8 cellular contexts compared by ENCODE assay signal in the genomic region with DNA sequence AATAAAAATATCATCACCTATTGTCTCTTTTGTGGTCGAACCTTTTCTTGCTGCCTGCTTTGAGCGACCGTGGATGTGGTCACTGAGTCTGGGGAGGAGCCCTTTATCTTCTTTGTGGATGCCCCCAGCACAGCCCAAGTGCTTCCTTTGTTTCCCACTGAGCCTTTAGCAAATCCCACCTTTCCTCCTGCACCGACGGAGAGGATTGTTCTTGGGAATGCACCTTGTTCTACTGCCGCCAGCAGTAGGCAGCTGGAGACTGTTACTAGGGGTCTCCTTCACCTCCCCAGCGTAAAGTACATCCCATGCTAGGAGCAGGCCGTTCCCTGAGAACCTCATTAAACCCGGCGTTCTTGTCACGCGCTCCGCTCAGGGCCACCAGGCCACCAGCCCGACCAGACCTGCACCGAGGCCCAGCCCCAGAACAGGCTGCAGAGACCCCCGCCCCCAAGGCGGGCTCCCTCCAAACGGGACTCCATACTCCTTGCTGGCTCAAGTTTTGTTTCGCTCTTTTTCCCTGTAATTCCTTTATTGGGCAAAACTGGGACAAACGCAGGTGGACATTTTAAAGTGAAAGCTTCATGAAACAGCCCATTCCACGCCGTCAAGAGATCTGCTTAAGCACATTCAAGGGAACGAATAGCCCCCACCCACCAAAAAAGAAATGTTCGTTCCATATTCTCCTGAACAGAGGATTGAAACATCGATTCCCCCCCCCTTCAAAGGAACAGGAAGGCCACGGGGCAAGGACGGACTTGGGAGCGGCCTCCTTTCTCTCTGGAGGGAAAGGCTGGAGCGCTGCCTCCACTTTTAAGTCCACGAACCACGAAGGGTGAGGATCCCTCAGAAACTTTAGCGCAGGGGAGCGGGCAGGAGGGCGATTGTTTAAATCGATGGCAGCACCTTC. TPM values are rescaled to one million over a fixed set of nuclear protein-coding genes. Genes with fewer than 3 reads are reported as not detected.
DNase-seq lines count a peak whose midpoint lies in the region; ATAC-seq and TF ChIP-seq lines count a peak whose summit lies in the region.

No MANE protein-coding gene starts in this region.

- H3K9ac ChIP-seq in mucosa of stomach (ENCODE audit: low read length): peak overlapping the region; percentile 95

- under 1% methylated on average over 29 of the region's 35 CpGs for WGBS in esophagus muscularis mucosa
- 1% methylated on average over 35 of the region's 35 CpGs for WGBS in thymus

- H3K4me1 ChIP-seq in esophagus muscularis mucosa (peaks cover 34 to 55% (median 45%) of the 10 kb centered on the region in 4 donors), mucosa of stomach (ENCODE audit: control insufficient read depth, insufficient read depth, low read length) (peaks cover 46% of the 10 kb centered on the region), thymus (ENCODE audit: control insufficient read depth, insufficient read depth, low read length) (peaks cover 23% of the 10 kb centered on the region)

- no peak for TF ChIP-seq EP300 in esophagus muscularis mucosa (IDR thresholded peaks at IDR 0.05)

- ATAC-seq in GM18505 (IDR thresholded peaks at IDR 0.05; ENCODE audit: unreplicated experiment): no peak
- ATAC-seq in GM18907 (IDR thresholded peaks at IDR 0.05; ENCODE audit: unreplicated experiment): no peak

- H3K36me3 ChIP-seq in esophagus muscularis mucosa (peaks cover 16 to 22% (median 21%) of the 10 kb centered on the region in 4 donors), mucosa of stomach (ENCODE audit: control insufficient read depth, insufficient read depth, low read length) (peaks cover 7% of the 10 kb centered on the region), thymus (ENCODE audit: control insufficient read depth, insufficient read depth) (peaks cover 17% of the 10 kb centered on the region)

- in situ Hi-C loops in ACHN (cut with HindIII; ENCODE audit: low pct_ligation_motif_present, low pct_unique_long_range_greater_than_20kb, low sequenced_read_pairs): no loop called here

- H3K27me3 ChIP-seq in esophagus muscularis mucosa (no peaks in the 10 kb centered on the region), mucosa of stomach (ENCODE audit: control insufficient read depth, insufficient read depth, low read length) (no peaks in the 10 kb centered on the region), thymus (ENCODE audit: control insufficient read depth, insufficient read depth) (no peaks in the 10 kb centered on the region)

- DNase-seq in ACHN (peak; percentile 51), NCI-H526 (lab: John Stamatoyannopoulos, UW) (peak; percentile 70 to 79), esophagus muscularis mucosa (ENCODE audit: extremely low spot score) (no peak)
- DNase-seq in activated CD8-positive, alpha-beta memory T cell treated with anti-CD3 and anti-CD28 coated beads, Interleukin-2, amount 50 U/mL, for 48 hours: peak; percentile 76

- TF ChIP-seq POLR2A in GM18505 (IDR thresholded peaks at IDR 0.05; ENCODE audit: borderline replicate concordance, extremely low read depth, insufficient read depth, insufficient read length) (peak; percentile 36), esophagus muscularis mucosa (IDR thresholded peaks at IDR 0.05; ENCODE audit: low read depth) (no peak)

- H3K4me3 ChIP-seq in esophagus muscularis mucosa (peak overlapping the region; percentile 85 to 95 (median 88)), mucosa of stomach (ENCODE audit: low read length) (peak overlapping the region; percentile 87), thymus (ENCODE audit: low read length) (peak overlapping the region; percentile 65)

- H3K27ac ChIP-seq in esophagus muscularis mucosa (replicated peaks in 1 of 4) (peak overlapping the region; percentile 97 to 100 (median 98)), thymus (ENCODE audit: low read depth) (peak overlapping the region; percentile 80)

- H3K9me3 ChIP-seq in esophagus muscularis mucosa (no peaks in the 10 kb centered on the region), mucosa of stomach (ENCODE audit: control insufficient read depth, low read length) (no peaks in the 10 kb centered on the region), thymus (ENCODE audit: control insufficient read depth) (no peaks in the 10 kb centered on the region)

- intact Hi-C loops in esophagus muscularis mucosa (cut with DNase I): no loop called here

- peak; percentile 7 to 23 (median 11) for TF ChIP-seq CTCF in esophagus muscularis mucosa (IDR thresholded peaks at IDR 0.05)

RNA-seq across cellular contexts. Expression of a gene that starts 1.1 kb away (rescaled TPM):
- total RNA-seq in esophagus muscularis mucosa: 100 to 1,000 TPM in 2 of 4 donors, 10 to 100 TPM in 2; 76.3 to 262 (median 102) TPM
- 98.0 TPM for polyA plus RNA-seq in thymus

RNA-seq across cellular contexts. Expression of a gene that starts 23.4 kb away (rescaled TPM):
- 10 to 100 TPM; 15.0 to 25.3 (median 19.5) TPM for total RNA-seq in esophagus muscularis mucosa
- polyA plus RNA-seq in thymus: 17.8 TPM

RNA-seq across cellular contexts. Expression of a gene that starts 39.5 kb away (rescaled TPM):
- 10 to 100 TPM in 2 of 4 donors, 1 to 10 TPM in 2; 4.8 to 15.6 (median 8.3) TPM for total RNA-seq in esophagus muscularis mucosa
- 433 TPM for polyA plus RNA-seq in thymus

RNA-seq across cellular contexts. Expression of a gene that starts 46.4 kb away (rescaled TPM):
- total RNA-seq in esophagus muscularis mucosa: 10 to 100 TPM; 35.6 to 50.7 (median 42.0) TPM
- polyA plus RNA-seq in thymus: 93.2 TPM

RNA-seq across cellular contexts. Expression of a gene that starts 57.7 kb away (rescaled TPM):
- total RNA-seq in esophagus muscularis mucosa: 100 to 1,000 TPM; 133 to 142 (median 138) TPM
- 162 TPM for polyA plus RNA-seq in thymus
